In the genomic region with DNA sequence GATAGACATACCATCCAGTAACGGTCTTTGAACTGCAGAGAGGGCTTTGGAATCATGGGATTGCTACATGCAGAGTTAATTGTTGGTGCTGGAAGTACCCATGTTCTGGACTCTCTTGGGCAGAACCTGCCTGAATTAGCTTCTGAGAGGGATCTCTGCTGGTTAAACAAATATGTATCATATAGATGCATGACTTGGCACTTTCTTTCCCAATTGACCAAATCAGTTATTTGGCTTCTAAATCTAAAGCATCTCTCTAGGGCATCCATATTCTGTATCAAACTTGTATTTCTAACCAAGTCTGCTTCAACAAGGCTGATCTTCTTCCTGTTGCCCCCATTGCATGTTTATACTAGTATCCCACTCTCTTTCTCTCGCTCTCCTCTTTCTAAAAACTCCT, we compare ENCODE assay signal across 25 cellular contexts.
A peak's percentile ranks its signal among the peaks of the same experiment; 100 is the strongest.
DNase-seq lines count a peak whose midpoint lies in the region; ATAC-seq, FAIRE-seq and TF ChIP-seq lines count a peak whose summit lies in the region.
"Had no signal": no experiment of that assay in that cellular context is flagged by ENCODE, and none has a peak within 500 bp of the region (broad histone marks: within the 10 kb centered on the region; RNA-seq: fewer than 3 reads in every experiment).

No MANE protein-coding gene starts in this region.

- dilution Hi-C loops in IMR-90 (cut with HindIII; ENCODE audit: low sequenced_read_pairs, unreplicated experiment) = no loop called here

- WGBS in IMR-90 (ENCODE audit: extremely low coverage in 2 of 2, insufficient read length in 1 of 2), 2 experiments = 50% methylated on average over 1 of the region's 2 CpGs; no CpG with 5 or more reads in 1 of the 2 experiments

- H3K4ac ChIP-seq in IMR-90 (ENCODE audit: low read depth, low read length) = no peak overlapping the region

- H3K9me3 Mint-ChIP-seq in activated CD4-positive, alpha-beta T cell treated with anti-CD3 and anti-CD28 coated beads, Interleukin-2, amount 10 ng/mL, durations not matched to agents 24 days and 14 days = no peaks in the 10 kb centered on the region
- peaks cover 2% of the 10 kb centered on the region for H3K9me3 Mint-ChIP-seq in activated CD4-positive, alpha-beta T cell treated with anti-CD3 and anti-CD28 coated beads for 36 hours (ENCODE audit: low read depth)

- H3K27ac ChIP-seq in IMR-90 (ENCODE audit: insufficient read depth, low read length) = no peak overlapping the region
- no peak overlapping the region for H3K27ac ChIP-seq in osteoblast (ENCODE audit: low read depth, low read length)
- H3K27ac ChIP-seq: 22Rv1; A549; BLaER1 treated with 17β-estradiol and CSF1 and Interleukin-3, amounts not matched to agents 10 nM and 100 nM; C4-2B had no signal

- no peak for TF ChIP-seq RAD21 in IMR-90 (IDR thresholded peaks at IDR 0.05; ENCODE audit: low read length)

- no peak overlapping the region for H2BK5ac ChIP-seq in IMR-90 (ENCODE audit: low read depth, low read length, poor library complexity, severe bottlenecking)

- no peak overlapping the region for H4K91ac ChIP-seq in IMR-90 (ENCODE audit: insufficient read depth, low read depth, low read length)

- no peak overlapping the region for H3K23ac ChIP-seq in IMR-90 (ENCODE audit: low read depth, low read length)

- H3K9ac ChIP-seq in IMR-90 (ENCODE audit: low read depth, low read length) = no peak overlapping the region
- H3K9ac ChIP-seq: BLaER1 treated with 17β-estradiol and CSF1 and Interleukin-3, amounts not matched to agents 10 nM and 100 nM had no signal

- in situ Hi-C loops in IMR-90 (cut with MboI; ENCODE audit: low sequenced_read_pairs) = no loop called here

- H4K5ac ChIP-seq in IMR-90 (ENCODE audit: low read depth, low read length) = no peak overlapping the region

- DNase-seq in activated CD4-positive, alpha-beta T cell treated with anti-CD3 and anti-CD28 coated beads, Interleukin-2, amount 10 ng/mL, durations not matched to agents 24 days and 14 days = peak; percentile 4
- no peak for DNase-seq in activated CD4-positive, alpha-beta T cell treated with anti-CD3 and anti-CD28 coated beads for 36 hours
- DNase-seq in IMR-90 (no peak), osteoblast (ENCODE audit: insufficient read length, low spot score, missing footprints) (peak; percentile 27), D721Med (ENCODE audit: insufficient read length, low spot score) (no peak)
- DNase-seq: AML-193; Caco-2; Calu3; CD4-positive, alpha-beta T cell; CD8-positive, alpha-beta T cell; DMS 273 treated with DMSO at 0.1 percent for 48 hours; DMS153; DMS53; DMS79; DND-41; EL; GDM1 had no signal

- peaks cover 15% of the 10 kb centered on the region for H3K9me3 ChIP-seq in IMR-90 (ENCODE audit: control insufficient read depth, insufficient read depth, low read length)
- peaks cover 2% of the 10 kb centered on the region for H3K9me3 ChIP-seq in osteoblast (ENCODE audit: low read depth, low read length)
- H3K9me3 ChIP-seq: A549; BLaER1 treated with 17β-estradiol and CSF1 and Interleukin-3, amounts not matched to agents 10 nM and 100 nM; Caco-2 had no signal

- no peaks in the 10 kb centered on the region for H3K27me3 ChIP-seq in IMR-90 (ENCODE audit: control insufficient read depth, insufficient read depth, low read length)
- H3K27me3 ChIP-seq in osteoblast (ENCODE audit: insufficient read depth, low read length) = no peaks in the 10 kb centered on the region
- H3K27me3 ChIP-seq: BLaER1 treated with 17β-estradiol and CSF1 and Interleukin-3, amounts not matched to agents 10 nM and 100 nM had no signal

- no peaks in the 10 kb centered on the region for H4K20me1 ChIP-seq in IMR-90 (ENCODE audit: insufficient read depth, low read length)
- no peaks in the 10 kb centered on the region for H4K20me1 ChIP-seq in osteoblast (ENCODE audit: insufficient read depth, low read length)
- H4K20me1 ChIP-seq: BLaER1 treated with 17β-estradiol and CSF1 and Interleukin-3, amounts not matched to agents 10 nM and 100 nM had no signal

- H4K8ac ChIP-seq in IMR-90 (ENCODE audit: low read depth in 2 of 2, low read length in 2 of 2) = no peak overlapping the region

- H3K56ac ChIP-seq in IMR-90 (ENCODE audit: extremely low read depth, insufficient read depth, low read length) = no peak overlapping the region

- H2AFZ ChIP-seq in IMR-90 (replicated peaks; ENCODE audit: low read length, poor library complexity) (no peak overlapping the region), osteoblast (ENCODE audit: low read length) (no peak overlapping the region)

- CTCF ChIA-PET in activated CD4-positive, alpha-beta T cell treated with anti-CD3 and anti-CD28 coated beads for 36 hours (lab: Charles Lee) = no interaction called here
- CTCF ChIA-PET in IMR-90 (lab: Yijun Ruan, JAX) = no interaction called here

- no peak overlapping the region for H3K18ac ChIP-seq in IMR-90 (ENCODE audit: low read depth, low read length)

- no peak overlapping the region for H2BK20ac ChIP-seq in IMR-90 (ENCODE audit: low read depth, low read length)

- H2AK9ac ChIP-seq in IMR-90 (replicated peaks; ENCODE audit: low read depth, low read length, poor library complexity) = no peak overlapping the region

- H3K4me3 Mint-ChIP-seq in activated CD4-positive, alpha-beta T cell treated with anti-CD3 and anti-CD28 coated beads, Interleukin-2, amount 10 ng/mL, durations not matched to agents 24 days and 14 days = no peak overlapping the region
- no peak overlapping the region for H3K4me3 Mint-ChIP-seq in activated CD4-positive, alpha-beta T cell treated with anti-CD3 and anti-CD28 coated beads for 36 hours
- H3K4me3 Mint-ChIP-seq: B cell; CD4-positive, alpha-beta T cell; CD8-positive, alpha-beta T cell had no signal

- H3K4me3 ChIP-seq in IMR-90 (ENCODE audit: insufficient read depth, low read depth, low read length) (no peak overlapping the region), osteoblast (ENCODE audit: insufficient read depth, low read length) (no peak overlapping the region)
- H3K4me3 ChIP-seq: A549; BLaER1 treated with 17β-estradiol and CSF1 and Interleukin-3, amounts not matched to agents 10 nM and 100 nM; GM12878 had no signal

- H3K4me1 ChIP-seq in IMR-90 (ENCODE audit: control insufficient read depth, insufficient read depth, low read length) (no peaks in the 10 kb centered on the region), osteoblast (ENCODE audit: insufficient read depth, low read length) (no peaks in the 10 kb centered on the region)
- H3K4me1 ChIP-seq: A549; BLaER1 treated with 17β-estradiol and CSF1 and Interleukin-3, amounts not matched to agents 10 nM and 100 nM; Caco-2 had no signal

- no peak overlapping the region for H2BK120ac ChIP-seq in IMR-90 (ENCODE audit: low read depth, low read length)

- FAIRE-seq in D721Med (lab: Jason Lieb, UNC) = no peak
- FAIRE-seq: A549, GM12878, GM12892, GM18507 had no signal

- H3K27ac Mint-ChIP-seq in activated CD4-positive, alpha-beta T cell treated with anti-CD3 and anti-CD28 coated beads, Interleukin-2, amount 10 ng/mL, durations not matched to agents 24 days and 14 days = no peak overlapping the region
- H3K27ac Mint-ChIP-seq in activated CD4-positive, alpha-beta T cell treated with anti-CD3 and anti-CD28 coated beads for 36 hours = no peak overlapping the region
- H3K27ac Mint-ChIP-seq: B cell; CD4-positive, alpha-beta T cell; CD8-positive, alpha-beta T cell had no signal

- no peak for ATAC-seq in activated CD4-positive, alpha-beta T cell treated with anti-CD3 and anti-CD28 coated beads for 36 hours
- no peak for ATAC-seq in IMR-90 (ENCODE audit: low read depth)
- ATAC-seq: A549; CD8-positive, alpha-beta T cell; GM12878 had no signal

- no peak overlapping the region for H3K14ac ChIP-seq in IMR-90 (replicated peaks; ENCODE audit: low read depth, low read length)

- no peaks in the 10 kb centered on the region for H3K27me3 Mint-ChIP-seq in activated CD4-positive, alpha-beta T cell treated with anti-CD3 and anti-CD28 coated beads, Interleukin-2, amount 10 ng/mL, durations not matched to agents 24 days and 14 days
- H3K27me3 Mint-ChIP-seq in activated CD4-positive, alpha-beta T cell treated with anti-CD3 and anti-CD28 coated beads for 36 hours = no peaks in the 10 kb centered on the region
- H3K27me3 Mint-ChIP-seq: B cell; CD4-positive, alpha-beta T cell had no signal

- no peak overlapping the region for H2AK5ac ChIP-seq in IMR-90 (ENCODE audit: low read depth, low read length)

- POLR2A ChIA-PET in activated CD4-positive, alpha-beta T cell treated with anti-CD3 and anti-CD28 coated beads for 36 hours (lab: Charles Lee) = no interaction called here
- POLR2A ChIA-PET in IMR-90 (lab: Charles Lee; ENCODE audit: unreplicated experiment) = no interaction called here

- no peaks in the 10 kb centered on the region for H3K4me1 Mint-ChIP-seq in activated CD4-positive, alpha-beta T cell treated with anti-CD3 and anti-CD28 coated beads, Interleukin-2, amount 10 ng/mL, durations not matched to agents 24 days and 14 days
- H3K4me1 Mint-ChIP-seq in activated CD4-positive, alpha-beta T cell treated with anti-CD3 and anti-CD28 coated beads for 36 hours = no peaks in the 10 kb centered on the region
- H3K4me1 Mint-ChIP-seq: B cell had no signal

- H3K4me2 ChIP-seq in IMR-90 (ENCODE audit: low read depth, low read length) (no peak overlapping the region), osteoblast (ENCODE audit: insufficient read depth, low read length) (no peak overlapping the region)
- H3K4me2 ChIP-seq: A549; BLaER1 treated with 17β-estradiol and CSF1 and Interleukin-3, amounts not matched to agents 10 nM and 100 nM had no signal

- TF ChIP-seq CTCF in IMR-90 (conservative IDR thresholded peaks at IDR 0.05; ENCODE audit: low read depth, low read length) (no peak), osteoblast (IDR thresholded peaks at IDR 0.05; ENCODE audit: extremely low read depth, low read depth, low read length) (no peak), D721Med (IDR thresholded peaks at IDR 0.05; ENCODE audit: insufficient read depth, missing control alignments) (no peak)

- no peak overlapping the region for H2BK15ac ChIP-seq in IMR-90 (ENCODE audit: low read depth, low read length)

- no peaks in the 10 kb centered on the region for H3K79me2 ChIP-seq in osteoblast (ENCODE audit: insufficient read depth, low read length)

- H3K36me3 Mint-ChIP-seq in activated CD4-positive, alpha-beta T cell treated with anti-CD3 and anti-CD28 coated beads, Interleukin-2, amount 10 ng/mL, durations not matched to agents 24 days and 14 days (ENCODE audit: low read depth) = no peaks in the 10 kb centered on the region
- no peaks in the 10 kb centered on the region for H3K36me3 Mint-ChIP-seq in activated CD4-positive, alpha-beta T cell treated with anti-CD3 and anti-CD28 coated beads for 36 hours (ENCODE audit: low read depth)
- H3K36me3 Mint-ChIP-seq: CD8-positive, alpha-beta T cell had no signal

- intact Hi-C loops in activated CD4-positive, alpha-beta T cell treated with anti-CD3 and anti-CD28 coated beads, Interleukin-2, amount 10 ng/mL, durations not matched to agents 24 days and 14 days (cut with micrococcal nuclease) = no loop called here
- intact Hi-C loops in activated CD4-positive, alpha-beta T cell treated with anti-CD3 and anti-CD28 coated beads for 36 hours (cut with DNase I, micrococcal nuclease) = no loop called here
- intact Hi-C loops in IMR-90 (cut with micrococcal nuclease) = no loop called here

- H3K9me1 ChIP-seq in IMR-90 (ENCODE audit: insufficient read depth, low read length) = no peaks in the 10 kb centered on the region

- H3K36me3 ChIP-seq in IMR-90 (ENCODE audit: control insufficient read depth, insufficient read depth, low read length) (no peaks in the 10 kb centered on the region), osteoblast (ENCODE audit: insufficient read depth, low read length) (no peaks in the 10 kb centered on the region)
- H3K36me3 ChIP-seq: BLaER1 treated with 17β-estradiol and CSF1 and Interleukin-3, amounts not matched to agents 10 nM and 100 nM had no signal

- H3K79me1 ChIP-seq in IMR-90 (ENCODE audit: low read depth in 1 of 2, low read length in 2 of 2) = no peaks in the 10 kb centered on the region

- no TSS peak for BruUV-seq in IMR-90 (replicated peaks; lab: Mats Ljungman, UMichigan)

- no peak for TF ChIP-seq POLR2A in IMR-90 (IDR thresholded peaks at IDR 0.05; ENCODE audit: low read depth, low read length)

Comparison
In these comparisons a context has a peak if more than half of its experiments do, and no peak if none do; other contexts are left out.
1. DNase-seq: peak in activated CD4-positive, alpha-beta T cell treated with anti-CD3 and anti-CD28 coated beads, Interleukin-2, amount 10 ng/mL, durations not matched to agents 24 days and 14 days (single experiment) and osteoblast (single experiment); none in activated CD4-positive, alpha-beta T cell treated with anti-CD3 and anti-CD28 coated beads for 36 hours (single experiment), IMR-90 (single experiment) and D721Med (single experiment).